In the genomic region with DNA sequence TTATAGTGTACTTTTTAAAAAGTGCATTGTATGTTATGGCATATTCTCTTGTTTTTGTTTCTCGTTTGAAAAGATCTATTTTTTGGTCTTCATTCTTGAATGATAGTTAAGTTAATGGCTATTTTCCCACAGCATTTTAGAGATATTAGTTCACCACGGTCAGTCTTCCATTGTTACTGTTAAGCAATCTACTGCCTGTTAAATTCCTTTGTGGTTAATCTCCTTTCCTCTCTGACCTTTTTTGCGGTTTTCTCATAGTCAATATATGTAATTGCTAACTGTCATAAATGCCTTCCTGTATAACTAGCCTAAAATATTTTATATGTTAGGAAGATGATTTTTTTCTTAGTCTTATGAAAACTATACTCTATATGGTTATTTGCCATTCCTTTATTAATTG, we compare ENCODE assay signal across 11 cellular contexts.
DNase-seq lines count a peak whose midpoint lies in the region.
"Had no signal": no experiment of that assay in that cellular context is flagged by ENCODE, and none has a peak within 500 bp of the region (broad histone marks: within the 10 kb centered on the region; RNA-seq: fewer than 3 reads in every experiment).

No MANE protein-coding gene starts in this region.

- peak; percentile 94 for DNase-seq in ELR (ENCODE audit: low read depth)
- peak; percentile 80 for DNase-seq in NCI-H226
- peak; percentile 7 for DNase-seq in brain pericyte (ENCODE audit: low read depth, low spot score)
- DNase-seq in myocyte (ENCODE audit: low read depth), result peak; percentile 19
- no peak for DNase-seq in DMS79 (lab: John Stamatoyannopoulos, UW)
- no peak for DNase-seq in effector memory CD4-positive, alpha-beta T cell
- no peak for DNase-seq in NCI-H1930 (lab: John Stamatoyannopoulos, UW)
- DNase-seq in epidermal melanocyte (ENCODE audit: insufficient read length, low spot score), result no peak
- DNase-seq: CD4-positive, alpha-beta T cell; NCI-H1105 treated with DMSO at 0.1 percent for 48 hours; stimulated activated CD8-positive, alpha-beta memory T cell treated with anti-CD3 and anti-CD28 coated beads, Interleukin-4, amount 100 ng/mL, for 48 hours had no signal

- no peak overlapping the region for H3K27ac ChIP-seq in effector memory CD4-positive, alpha-beta T cell (ENCODE audit: insufficient read depth, low read length, poor library complexity, severe bottlenecking)

- H3K4me3 ChIP-seq in effector memory CD4-positive, alpha-beta T cell (ENCODE audit: insufficient read depth, low read depth, low read length, poor library complexity, severe bottlenecking), result no peak overlapping the region

- no peaks in the 10 kb centered on the region for H3K4me1 ChIP-seq in effector memory CD4-positive, alpha-beta T cell (ENCODE audit: control insufficient read depth, insufficient read depth, low read length, poor library complexity, severe bottlenecking)

- no peaks in the 10 kb centered on the region for H3K9me3 ChIP-seq in effector memory CD4-positive, alpha-beta T cell (ENCODE audit: control insufficient read depth, low read length)

- no peaks in the 10 kb centered on the region for H3K36me3 ChIP-seq in effector memory CD4-positive, alpha-beta T cell (ENCODE audit: control insufficient read depth, insufficient read depth, low read length)

- H3K27me3 ChIP-seq in effector memory CD4-positive, alpha-beta T cell (replicated peaks; ENCODE audit: control insufficient read depth, insufficient read depth, low read length, poor library complexity, severe bottlenecking), result no peaks in the 10 kb centered on the region

Comparison
In these comparisons a context has a peak if more than half of its experiments do, and no peak if none do; other contexts are left out.
1. DNase-seq: peak in ELR (single experiment), NCI-H226 (single experiment), brain pericyte (single experiment) and myocyte (single experiment); none in DMS79 (single experiment), effector memory CD4-positive, alpha-beta T cell (0 of 3), NCI-H1930 (0 of 2) and epidermal melanocyte (single experiment).